14 cellular contexts compared by ENCODE assay signal in the genomic region with DNA sequence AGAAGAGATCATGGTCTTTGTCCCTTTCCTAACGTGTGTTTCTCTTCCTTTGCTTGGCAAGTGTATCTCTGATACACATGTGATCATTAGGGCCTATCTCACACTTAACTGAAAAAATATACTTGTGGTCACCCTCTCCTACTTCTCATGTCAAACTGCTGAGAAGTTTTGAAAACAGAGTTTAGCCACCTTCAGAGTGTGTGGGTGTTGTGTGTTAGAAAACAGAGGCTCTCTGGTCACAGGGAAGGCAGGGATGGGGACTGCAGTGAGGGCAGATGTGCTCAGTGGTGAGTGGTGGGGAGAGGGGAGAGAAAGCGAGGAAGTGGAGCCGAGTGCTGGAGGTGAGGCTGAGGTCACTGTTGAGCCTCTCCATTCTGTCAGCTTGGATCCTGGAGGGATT. TPM values are rescaled to one million over a fixed set of nuclear protein-coding genes. Genes with fewer than 3 reads are reported as not detected.
DNase-seq lines count a peak whose midpoint lies in the region; ATAC-seq and TF ChIP-seq lines count a peak whose summit lies in the region.
"Had no signal": no experiment of that assay in that cellular context is flagged by ENCODE, and none has a peak within 500 bp of the region (broad histone marks: within the 10 kb centered on the region; RNA-seq: fewer than 3 reads in every experiment).

No MANE protein-coding gene starts in this region.

- H3K27ac Mint-ChIP-seq in activated CD4-positive, alpha-beta T cell treated with anti-CD3 and anti-CD28 coated beads for 36 hours, result peak overlapping the region; percentile 91
- H3K27ac Mint-ChIP-seq in activated T-helper 1 cell treated with anti-CD3 and anti-CD28 coated beads, Interleukin-12 subunit alpha, Interleukin-12 subunit beta, Interleukin-2, Interleukin-4 antibody, amounts not matched to agents 30 ng/mL and 10 ng/mL and 1 ng/mL, durations not matched to agents 14 hours and 24 hours and 36 hours, result peak overlapping the region; percentile 71
- H3K27ac Mint-ChIP-seq: progenitor cell of endocrine pancreas had no signal

- POLR2A ChIA-PET in activated CD4-positive, alpha-beta T cell treated with anti-CD3 and anti-CD28 coated beads for 36 hours (lab: Charles Lee), result interaction anchor here (1.1 kb wide), 1 partner anchor 9 kb away, joined by 7 read pairs; no protein-coding TSS in a partner anchor

- peaks cover 1% of the 10 kb centered on the region for H3K9me3 Mint-ChIP-seq in activated CD4-positive, alpha-beta T cell treated with anti-CD3 and anti-CD28 coated beads for 36 hours (ENCODE audit: low read depth)
- peaks cover 3% of the 10 kb centered on the region for H3K9me3 Mint-ChIP-seq in activated T-helper 1 cell treated with anti-CD3 and anti-CD28 coated beads, Interleukin-12 subunit alpha, Interleukin-12 subunit beta, Interleukin-2, Interleukin-4 antibody, amounts not matched to agents 30 ng/mL and 10 ng/mL and 1 ng/mL, durations not matched to agents 14 hours and 24 hours and 36 hours

- H3K4me1 Mint-ChIP-seq in activated CD4-positive, alpha-beta T cell treated with anti-CD3 and anti-CD28 coated beads for 36 hours, result peaks cover 92% of the 10 kb centered on the region
- peaks cover 79% of the 10 kb centered on the region for H3K4me1 Mint-ChIP-seq in activated T-helper 1 cell treated with anti-CD3 and anti-CD28 coated beads, Interleukin-12 subunit alpha, Interleukin-12 subunit beta, Interleukin-2, Interleukin-4 antibody, amounts not matched to agents 30 ng/mL and 10 ng/mL and 1 ng/mL, durations not matched to agents 14 hours and 24 hours and 36 hours (ENCODE audit: low read depth)

- 31 to 50% (median 49%) methylated on average over 3 of the region's 3 CpGs for WGBS in spleen, 5 donors
- WGBS in thyroid gland, 2 donors, result 56 to 62% methylated on average over 3 of the region's 3 CpGs

- no peak overlapping the region for H3K4me3 Mint-ChIP-seq in activated CD4-positive, alpha-beta T cell treated with anti-CD3 and anti-CD28 coated beads for 36 hours
- peak overlapping the region; percentile 8 for H3K4me3 Mint-ChIP-seq in activated T-helper 1 cell treated with anti-CD3 and anti-CD28 coated beads, Interleukin-12 subunit alpha, Interleukin-12 subunit beta, Interleukin-2, Interleukin-4 antibody, amounts not matched to agents 30 ng/mL and 10 ng/mL and 1 ng/mL, durations not matched to agents 14 hours and 24 hours and 36 hours

- H3K36me3 ChIP-seq in spleen (peaks cover 0 to 70% (median 28%) of the 10 kb centered on the region in 6 donors), thyroid gland (no peaks in the 10 kb centered on the region)
- H3K36me3 ChIP-seq: brain microvascular endothelial cell had no signal

- ATAC-seq in activated CD4-positive, alpha-beta T cell treated with anti-CD3 and anti-CD28 coated beads for 36 hours, result no peak
- no peak for ATAC-seq in HG03457 (IDR thresholded peaks at IDR 0.05; ENCODE audit: unreplicated experiment)
- ATAC-seq: activated CD4-positive, CD25-positive, alpha-beta regulatory T cell treated with anti-CD3 and anti-CD28 coated beads, Interleukin-2, amount 50 U/mL, for 24 hours had no signal

- intact Hi-C loops in activated CD4-positive, alpha-beta T cell treated with anti-CD3 and anti-CD28 coated beads for 36 hours (cut with DNase I, micrococcal nuclease), result loop anchor here in 1 of 2 experiments (5.0 kb wide), 1 partner anchor 385 kb away; no protein-coding TSS in a partner anchor
- intact Hi-C loops in activated T-helper 1 cell treated with anti-CD3 and anti-CD28 coated beads, Interleukin-12 subunit alpha, Interleukin-12 subunit beta, Interleukin-2, Interleukin-4 antibody, amounts not matched to agents 30 ng/mL and 10 ng/mL and 1 ng/mL, durations not matched to agents 14 hours and 24 hours and 36 hours (cut with micrococcal nuclease), result no loop called here
- intact Hi-C loops in spleen (cut with DNase I; ENCODE audit: low total_unique reads) (no loop called here), thyroid gland (cut with DNase I) (no loop called here)

- H3K4me3 ChIP-seq in spleen (peak overlapping the region in 1 of 8 donors; percentile 22), thyroid gland (replicated peaks in 1 of 3) (no peak overlapping the region)

- H3K36me3 Mint-ChIP-seq in activated CD4-positive, alpha-beta T cell treated with anti-CD3 and anti-CD28 coated beads for 36 hours (ENCODE audit: low read depth), result peaks cover 73% of the 10 kb centered on the region
- peaks cover 61% of the 10 kb centered on the region for H3K36me3 Mint-ChIP-seq in activated T-helper 1 cell treated with anti-CD3 and anti-CD28 coated beads, Interleukin-12 subunit alpha, Interleukin-12 subunit beta, Interleukin-2, Interleukin-4 antibody, amounts not matched to agents 30 ng/mL and 10 ng/mL and 1 ng/mL, durations not matched to agents 14 hours and 24 hours and 36 hours (ENCODE audit: low read depth)

- no peak for TF ChIP-seq CTCF in GM20000 (IDR thresholded peaks at IDR 0.05; ENCODE audit: extremely low read depth, missing control alignments)
- TF ChIP-seq CTCF in spleen (IDR thresholded peaks at IDR 0.05 in 8 of 11, conservative IDR thresholded peaks at IDR 0.05 in 3 of 11), result no peak
- TF ChIP-seq CTCF in thyroid gland (IDR thresholded peaks at IDR 0.05), result no peak

- no peaks in the 10 kb centered on the region for H3K27me3 Mint-ChIP-seq in activated CD4-positive, alpha-beta T cell treated with anti-CD3 and anti-CD28 coated beads for 36 hours
- no peaks in the 10 kb centered on the region for H3K27me3 Mint-ChIP-seq in activated T-helper 1 cell treated with anti-CD3 and anti-CD28 coated beads, Interleukin-12 subunit alpha, Interleukin-12 subunit beta, Interleukin-2, Interleukin-4 antibody, amounts not matched to agents 30 ng/mL and 10 ng/mL and 1 ng/mL, durations not matched to agents 14 hours and 24 hours and 36 hours (ENCODE audit: insufficient read depth)

- H3K27me3 ChIP-seq in spleen (replicated peaks in 1 of 7) (no peaks in the 10 kb centered on the region), thyroid gland (no peaks in the 10 kb centered on the region)

- no peak for DNase-seq in activated CD4-positive, alpha-beta T cell treated with anti-CD3 and anti-CD28 coated beads for 36 hours
- DNase-seq in activated CD4-positive, alpha-beta T cell treated with anti-CD3 and anti-CD28 coated beads for 1 hour, result no peak
- DNase-seq in GM20000 (ENCODE audit: low spot score) (peak; percentile 52), spleen (no peak), thyroid gland (no peak), GM19240 (ENCODE audit: insufficient read length, low spot score) (no peak)
- no peak for DNase-seq in activated T-helper 1 cell treated with anti-CD3 and anti-CD28 coated beads, Interleukin-12 subunit alpha, Interleukin-12 subunit beta, Interleukin-2, Interleukin-4 antibody, amounts not matched to agents 30 ng/mL and 10 ng/mL and 1 ng/mL, durations not matched to agents 14 hours and 24 hours and 36 hours (ENCODE audit: low spot score)
- DNase-seq: activated gamma-delta T cell, brain microvascular endothelial cell, COR-L47, hippocampal formation had no signal

- H3K27ac ChIP-seq in spleen (peak overlapping the region in 6 of 8 donors; percentile 7 to 92 (median 86)), thyroid gland (no peak overlapping the region)
- H3K27ac ChIP-seq: brain microvascular endothelial cell had no signal

- H3K4me1 ChIP-seq in spleen, result peaks cover 33 to 100% (median 77%) of the 10 kb centered on the region in 6 donors
- H3K4me1 ChIP-seq in thyroid gland, result no peaks in the 10 kb centered on the region

- TF ChIP-seq POLR2A in spleen (IDR thresholded peaks at IDR 0.05) (no peak), thyroid gland (IDR thresholded peaks at IDR 0.05) (no peak)

- H3K9me3 ChIP-seq in spleen (no peaks in the 10 kb centered on the region), thyroid gland (no peaks in the 10 kb centered on the region)

- CTCF ChIA-PET in activated CD4-positive, alpha-beta T cell treated with anti-CD3 and anti-CD28 coated beads for 36 hours (lab: Charles Lee), result no interaction called here

RNA-seq across cellular contexts. Expression of a gene that starts 29.4 kb away (rescaled TPM):
- total RNA-seq in activated CD4-positive, alpha-beta T cell treated with anti-CD3 and anti-CD28 coated beads for 36 hours, result 1 to 10 TPM; 2.0 to 3.3 TPM
- total RNA-seq in activated T-helper 1 cell treated with anti-CD3 and anti-CD28 coated beads, Interleukin-12 subunit alpha, Interleukin-12 subunit beta, Interleukin-2, Interleukin-4 antibody, amounts not matched to agents 30 ng/mL and 10 ng/mL and 1 ng/mL, durations not matched to agents 14 hours and 24 hours and 36 hours, result 0.64 and 0.73 TPM in 2 replicates
- total RNA-seq in spleen, result 1 to 10 TPM in 2 of 7 donors, under 1 TPM in 4, not detected in 1; 0.51 to 1.9 (median 0.66) TPM
- under 1 TPM; 0.04 to 0.19 (median 0.14) TPM for polyA plus RNA-seq in spleen
- 10 to 100 TPM in 1 of 4 donors, 1 to 10 TPM in 3; 7.1 to 14.0 (median 8.7) TPM for total RNA-seq in thyroid gland

RNA-seq across cellular contexts. Expression of a gene that starts 36.8 kb away (rescaled TPM):
- 10 to 100 TPM; 32.5 to 39.4 TPM for total RNA-seq in activated CD4-positive, alpha-beta T cell treated with anti-CD3 and anti-CD28 coated beads for 36 hours
- total RNA-seq in activated T-helper 1 cell treated with anti-CD3 and anti-CD28 coated beads, Interleukin-12 subunit alpha, Interleukin-12 subunit beta, Interleukin-2, Interleukin-4 antibody, amounts not matched to agents 30 ng/mL and 10 ng/mL and 1 ng/mL, durations not matched to agents 14 hours and 24 hours and 36 hours, result 33.3 and 37.1 TPM in 2 replicates
- total RNA-seq in spleen (10 to 100 TPM; 28.0 to 58.2 (median 40.5) TPM), thyroid gland (100 to 1,000 TPM in 1 of 4 donors, 10 to 100 TPM in 3; 39.8 to 134 (median 70.3) TPM)
- polyA plus RNA-seq in spleen, result 10 to 100 TPM; 60.9 to 85.2 (median 78.7) TPM

Comparison
In these comparisons a context has a peak if more than half of its experiments do, and no peak if none do; other contexts are left out.
1. H3K27ac ChIP-seq: peak in spleen (6 of 8); none in thyroid gland (0 of 3).